ENCODE assay signal across 2 cellular contexts in genomic region chr9:125075997-125076396, GRCh38.
TF ChIP-seq lines count a peak whose summit lies in the region.

No MANE protein-coding gene starts in this region.

TF ChIP-seq in IMR-90, 13 proteins besides CTCF, POLR2A, EP300 and RAD21 (continued from another document):
- TF ChIP-seq, protein P1, sequence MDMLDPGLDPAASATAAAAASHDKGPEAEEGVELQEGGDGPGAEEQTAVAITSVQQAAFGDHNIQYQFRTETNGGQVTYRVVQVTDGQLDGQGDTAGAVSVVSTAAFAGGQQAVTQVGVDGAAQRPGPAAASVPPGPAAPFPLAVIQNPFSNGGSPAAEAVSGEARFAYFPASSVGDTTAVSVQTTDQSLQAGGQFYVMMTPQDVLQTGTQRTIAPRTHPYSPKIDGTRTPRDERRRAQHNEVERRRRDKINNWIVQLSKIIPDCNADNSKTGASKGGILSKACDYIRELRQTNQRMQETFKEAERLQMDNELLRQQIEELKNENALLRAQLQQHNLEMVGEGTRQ (IDR thresholded peaks at IDR 0.05; ENCODE audit: low read depth, low read length): no peak
- TF ChIP-seq BHLHE40 (IDR thresholded peaks at IDR 0.05; ENCODE audit: low read depth, low read length) (no peak), CHD1 (IDR thresholded peaks at IDR 0.05; ENCODE audit: low read depth, low read length) (no peak), MAZ (IDR thresholded peaks at IDR 0.05; ENCODE audit: borderline replicate concordance, low read depth, low read length) (no peak), RFX5 (IDR thresholded peaks at IDR 0.05; ENCODE audit: low read depth, low read length) (no peak), SMC3 (IDR thresholded peaks at IDR 0.05; ENCODE audit: low read depth, low read length) (no peak), FOS (IDR thresholded peaks at IDR 0.05; ENCODE audit: low read depth, low read length) (no peak), MAFK (IDR thresholded peaks at IDR 0.05; ENCODE audit: low read depth, low read length) (no peak), RCOR1 (IDR thresholded peaks at IDR 0.05; ENCODE audit: insufficient replicate concordance, low read length) (no peak)
- TF ChIP-seq, protein P2, sequence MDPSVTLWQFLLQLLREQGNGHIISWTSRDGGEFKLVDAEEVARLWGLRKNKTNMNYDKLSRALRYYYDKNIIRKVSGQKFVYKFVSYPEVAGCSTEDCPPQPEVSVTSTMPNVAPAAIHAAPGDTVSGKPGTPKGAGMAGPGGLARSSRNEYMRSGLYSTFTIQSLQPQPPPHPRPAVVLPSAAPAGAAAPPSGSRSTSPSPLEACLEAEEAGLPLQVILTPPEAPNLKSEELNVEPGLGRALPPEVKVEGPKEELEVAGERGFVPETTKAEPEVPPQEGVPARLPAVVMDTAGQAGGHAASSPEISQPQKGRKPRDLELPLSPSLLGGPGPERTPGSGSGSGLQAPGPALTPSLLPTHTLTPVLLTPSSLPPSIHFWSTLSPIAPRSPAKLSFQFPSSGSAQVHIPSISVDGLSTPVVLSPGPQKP (IDR thresholded peaks at IDR 0.05; ENCODE audit: borderline replicate concordance, low read depth, low read length): no peak

TF ChIP-seq in K562, 482 proteins besides CTCF, POLR2A, EP300 and RAD21 (continued from another document):
- TF ChIP-seq ARID3B (CRISPR knock-in tag; IDR thresholded peaks at IDR 0.05; ENCODE audit: borderline replicate concordance) (no peak), TCF3 (CRISPR knock-in tag; IDR thresholded peaks at IDR 0.05) (peak; percentile 70), CBFA2T2 (conservative IDR thresholded peaks at IDR 0.05) (peak; percentile 72), NR2C2 (CRISPR knock-in tag; IDR thresholded peaks at IDR 0.05) (no peak), NR2C2 (tag; IDR thresholded peaks at IDR 0.05) (no peak), RHOXF2B (CRISPR knock-in tag; conservative IDR thresholded peaks at IDR 0.05) (no peak), ARID1B (IDR thresholded peaks at IDR 0.05) (peak; percentile 62), ZNF717 (CRISPR knock-in tag; IDR thresholded peaks at IDR 0.05) (no peak), SNIP1 (IDR thresholded peaks at IDR 0.05; ENCODE audit: low read depth) (no peak), MCM3 (IDR thresholded peaks at IDR 0.05) (no peak), ARHGAP35 (IDR thresholded peaks at IDR 0.05; ENCODE audit: partially characterized antibody) (no peak), FOXP1 (CRISPR knock-in tag; IDR thresholded peaks at IDR 0.05) (no peak), RBFOX2 (IDR thresholded peaks at IDR 0.05; ENCODE audit: low read depth, low read length) (no peak), FOXJ2 (tag; IDR thresholded peaks at IDR 0.05) (no peak), TEAD4 (IDR thresholded peaks at IDR 0.05; ENCODE audit: low read length) (peak; percentile 55), TEAD4 (CRISPR knock-in tag; IDR thresholded peaks at IDR 0.05; ENCODE audit: borderline replicate concordance) (no peak), CBFA2T3 (IDR thresholded peaks at IDR 0.05) (peak; percentile 82), KDM1A (IDR thresholded peaks at IDR 0.05) (peak; percentile 32 to 49; a peak in 2 of 4 replicates), NCOR1 (IDR thresholded peaks at IDR 0.05) (peak; percentile 52), SMARCA4 (IDR thresholded peaks at IDR 0.05) (no peak), CREBBP (IDR thresholded peaks at IDR 0.05; ENCODE audit: low read depth, low read length) (no peak), USF1 (CRISPR knock-in tag; IDR thresholded peaks at IDR 0.05) (no peak), ZNF431 (CRISPR knock-in tag; IDR thresholded peaks at IDR 0.05) (0 out of 2 replicates have a peak, but pooled peaks have one; percentile 22), TAL1 (IDR thresholded peaks at IDR 0.05) (peak; percentile 39; the same call in 1 of the 2 replicates)
- TF ChIP-seq, protein P3, sequence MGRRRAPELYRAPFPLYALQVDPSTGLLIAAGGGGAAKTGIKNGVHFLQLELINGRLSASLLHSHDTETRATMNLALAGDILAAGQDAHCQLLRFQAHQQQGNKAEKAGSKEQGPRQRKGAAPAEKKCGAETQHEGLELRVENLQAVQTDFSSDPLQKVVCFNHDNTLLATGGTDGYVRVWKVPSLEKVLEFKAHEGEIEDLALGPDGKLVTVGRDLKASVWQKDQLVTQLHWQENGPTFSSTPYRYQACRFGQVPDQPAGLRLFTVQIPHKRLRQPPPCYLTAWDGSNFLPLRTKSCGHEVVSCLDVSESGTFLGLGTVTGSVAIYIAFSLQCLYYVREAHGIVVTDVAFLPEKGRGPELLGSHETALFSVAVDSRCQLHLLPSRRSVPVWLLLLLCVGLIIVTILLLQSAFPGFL (CRISPR knock-in tag; IDR thresholded peaks at IDR 0.05): no peak
- TF ChIP-seq, protein P4, sequence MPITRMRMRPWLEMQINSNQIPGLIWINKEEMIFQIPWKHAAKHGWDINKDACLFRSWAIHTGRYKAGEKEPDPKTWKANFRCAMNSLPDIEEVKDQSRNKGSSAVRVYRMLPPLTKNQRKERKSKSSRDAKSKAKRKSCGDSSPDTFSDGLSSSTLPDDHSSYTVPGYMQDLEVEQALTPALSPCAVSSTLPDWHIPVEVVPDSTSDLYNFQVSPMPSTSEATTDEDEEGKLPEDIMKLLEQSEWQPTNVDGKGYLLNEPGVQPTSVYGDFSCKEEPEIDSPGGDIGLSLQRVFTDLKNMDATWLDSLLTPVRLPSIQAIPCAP (CRISPR knock-in tag; IDR thresholded peaks at IDR 0.05; ENCODE audit: borderline replicate concordance): no peak
